Comparison of ENCODE assay signal across 8 cellular contexts in the genomic region with DNA sequence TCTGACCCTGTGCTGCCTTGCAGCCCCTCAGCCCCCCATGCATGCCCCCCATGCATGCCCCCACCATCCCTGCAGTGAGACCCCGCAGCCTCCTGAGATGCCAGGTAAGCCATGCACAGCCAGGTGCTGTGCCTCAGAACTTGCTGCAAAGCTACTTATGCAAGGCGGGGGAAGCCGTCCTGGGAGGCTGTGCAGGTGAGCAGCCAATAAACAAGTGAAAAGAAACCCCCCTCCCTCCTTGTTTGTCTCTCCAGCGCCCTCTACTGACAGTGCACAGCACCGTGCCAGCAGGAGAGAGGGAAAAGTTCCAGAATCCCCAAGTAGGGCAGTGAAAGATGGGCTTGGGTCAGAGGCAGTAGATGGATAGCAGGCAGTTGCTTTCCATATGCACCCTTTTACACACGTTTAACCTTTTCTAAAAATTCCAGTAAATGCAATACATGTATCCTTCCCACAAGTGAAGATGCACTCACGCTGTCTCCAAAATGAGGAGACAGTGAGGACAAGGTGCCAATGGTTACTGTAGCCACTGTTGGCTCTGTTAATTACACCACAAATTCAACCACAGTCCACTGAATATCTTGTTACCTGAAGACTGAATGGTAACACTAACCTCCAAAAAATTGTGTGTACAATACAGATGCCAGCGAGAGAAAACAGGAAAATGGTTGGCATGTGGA. TPM values are rescaled to one million over a fixed set of nuclear protein-coding genes. Genes with fewer than 3 reads are reported as not detected.
DNase-seq lines count a peak whose midpoint lies in the region; ATAC-seq, FAIRE-seq and TF ChIP-seq lines count a peak whose summit lies in the region.

No MANE protein-coding gene starts in this region.

- peaks cover 2% of the 10 kb centered on the region for H3K27me3 Mint-ChIP-seq in HFFc6 (ENCODE audit: insufficient read depth)

- TF ChIP-seq EP300 in K562 (IDR thresholded peaks at IDR 0.05; ENCODE audit: low read length), result no peak

- no TSS peak for BruUV-seq in K562 (replicated peaks; lab: Mats Ljungman, UMichigan)

- DNase-seq in activated CD8-positive, alpha-beta memory T cell treated with anti-CD3 and anti-CD28 coated beads, Interleukin-2, amount 50 U/mL, for 48 hours, result peak; percentile 66
- no peak for DNase-seq in activated CD8-positive, alpha-beta memory T cell treated with anti-CD3 and anti-CD28 coated beads, Interleukin-2, amount 50 U/mL, for 4 hours
- DNase-seq in HFFc6 (peak; percentile 9), NCI-H2196 treated with DMSO at 0.1 percent for 48 hours (lab: John Stamatoyannopoulos, UW; ENCODE audit: unreplicated experiment) (peak; percentile 46), K562 (ENCODE audit: extremely low read depth in 1 of 4, low spot score in 3 of 4) (peak; percentile 69 to 80 (median 72)), midbrain (lab: John Stamatoyannopoulos, UW) (peak; percentile 25), OCI-M2 (lab: John Stamatoyannopoulos, UW; ENCODE audit: unreplicated experiment) (no peak)

- no peak for TF ChIP-seq POLR2A in K562 (conservative IDR thresholded peaks at IDR 0.05)

- H3K9me1 ChIP-seq in K562 (ENCODE audit: control insufficient read depth, insufficient read depth, low read length), result no peaks in the 10 kb centered on the region

- TF ChIP-seq RAD21 in K562 (CRISPR knock-in tag; conservative IDR thresholded peaks at IDR 0.05 in 1 of 2, IDR thresholded peaks at IDR 0.05 in 1 of 2), result peak; percentile 44 to 79

- 17% methylated on average over 8 of the region's 8 CpGs for WGBS in K562 (ENCODE audit: insufficient coverage, low coverage, missing lambda C conversion rate)

- in situ Hi-C loops in K562 (cut with MboI), result no loop called here

- no peaks in the 10 kb centered on the region for H3K9me3 ChIP-seq in K562 (replicated peaks; ENCODE audit: control insufficient read depth, insufficient read depth, low read depth, low read length)

- ATAC-seq in K562 (peak; percentile 82), GM21528 (IDR thresholded peaks at IDR 0.05; ENCODE audit: low FRiP score, unreplicated experiment) (no peak)

- no peaks in the 10 kb centered on the region for H3K9me3 Mint-ChIP-seq in HFFc6

- H3K4me1 ChIP-seq in K562 (replicated peaks in 1 of 2; ENCODE audit: control insufficient read depth in 2 of 2, insufficient read depth in 2 of 2, low read length in 2 of 2), result peaks cover 19 to 33% of the 10 kb centered on the region in 2 experiments; a peak in 4 of 5 replicates

- no peaks in the 10 kb centered on the region for H3K27me3 ChIP-seq in K562 (ENCODE audit: control insufficient read depth in 2 of 2, insufficient read depth in 2 of 2, low read length in 2 of 2)

- peaks cover 49% of the 10 kb centered on the region for H3K4me1 Mint-ChIP-seq in HFFc6 (ENCODE audit: low read depth)

- peaks cover 4% of the 10 kb centered on the region; the same call in 1 of the 3 replicates for H3K36me3 ChIP-seq in K562 (ENCODE audit: control insufficient read depth, insufficient read depth, low read length)

- no peak overlapping the region for H3K27ac Mint-ChIP-seq in HFFc6

- H4K20me1 ChIP-seq in K562 (replicated peaks; ENCODE audit: control insufficient read depth, insufficient read depth, low read length), result no peaks in the 10 kb centered on the region

- POLR2A ChIA-PET in K562 (lab: Yijun Ruan, JAX), result interaction anchor here (0.6 kb wide), 1 partner anchor 73 kb away, joined by 3 read pairs; no protein-coding TSS in a partner anchor

- no peak overlapping the region for H2AFZ ChIP-seq in K562 (ENCODE audit: low read depth, low read length)

- no peak overlapping the region for H3K4me2 ChIP-seq in K562 (ENCODE audit: insufficient read depth, low read length)

- no peak overlapping the region for H3K9ac ChIP-seq in K562 (ENCODE audit: insufficient read depth in 1 of 2, low read depth in 2 of 2, low read length in 2 of 2)

- CTCF ChIA-PET in K562 (lab: Yijun Ruan, JAX; ENCODE audit: low intra/inter-chr PET ratio), result interaction anchor here (1.3 to 2.3 kb wide), 3 partner anchors 18 to 152 kb away, joined by 3 to 11 read pairs (median 9); a partner anchor contains a TSS

- no peak for FAIRE-seq in K562 (lab: Jason Lieb, UNC)

- intact Hi-C loops in K562 (cut with micrococcal nuclease), result loop anchor here (2.0 kb wide), 2 partner anchors 36 to 66 kb away; no protein-coding TSS in a partner anchor

- peaks cover 6% of the 10 kb centered on the region; the same call in 1 of the 2 replicates for H3K36me3 Mint-ChIP-seq in HFFc6 (ENCODE audit: low read depth)

- H3K4me3 Mint-ChIP-seq in HFFc6, result no peak overlapping the region

- H3K27ac ChIP-seq in K562 (ENCODE audit: extremely low read depth, low read depth, low read length), result no peak overlapping the region

- no peak overlapping the region for H3K4me3 ChIP-seq in K562

- TF ChIP-seq CTCF in HFFc6 (IDR thresholded peaks at IDR 0.05) (peak; percentile 80), K562 (IDR thresholded peaks at IDR 0.05 in 2 of 3, conservative IDR thresholded peaks at IDR 0.05 in 1 of 3; ENCODE audit: insufficient read depth in 2 of 3, low read depth in 1 of 3, low read length in 3 of 3) (peak; percentile 78 to 87 (median 82))

- H3K79me2 ChIP-seq in K562 (ENCODE audit: control insufficient read depth, insufficient read depth, low read length), result no peaks in the 10 kb centered on the region

RNA-seq across cellular contexts. Expression of a gene that starts 18.0 kb away (rescaled TPM):
- total RNA-seq in HFFc6 (2021; fragmentation: NEBNext Ultra II Directional; extraction: Animal tissue kit (Norgen Biotek cat#: 25700)), result 10 to 100 TPM; 44.7 to 59.6 (median 46.4) TPM
- 31.9 and 75.4 TPM in 2 replicates for total RNA-seq in K562 (2011; cell fraction: chromatin; rRNA removed; ENCODE audit: low replicate concordance)
- 55.1 and 66.9 TPM in 2 replicates for total RNA-seq in K562 (2011; cell fraction: nucleolus; rRNA removed)
- total RNA-seq in K562 (2011; cell fraction: nucleoplasm; rRNA removed), result 38.6 and 39.3 TPM in 2 replicates
- total RNA-seq in K562 (2014; rRNA removed) (39.5 and 46.0 TPM in 2 replicates), K562 (2014; rRNA removed; fragmentation: Illumina TruSeq; extraction: Trizol) (20.8 and 23.7 TPM in 2 replicates), K562 (2015; rRNA removed; fragmentation: Illumina TruSeq; extraction: Trizol) (68.6 and 70.2 TPM in 2 replicates), K562 (2021) (52.7 and 61.2 TPM in 2 replicates)
- polyA plus RNA-seq in K562 (2011; rRNA removed) (22.6 and 35.4 TPM in 2 replicates), K562 (2014; fragmentation: Illumina TruSeq; extraction: Trizol) (42.7 and 59.7 TPM in 2 replicates), K562 (2014; fragmentation: Nextera tagmentation; extraction: Ambion mirVana) (10 to 100 TPM; 44.6 to 49.7 TPM), K562 (2014; rRNA removed) (47.6 and 63.5 TPM in 2 replicates)
- 30.5 and 40.8 TPM in 2 replicates for polyA plus RNA-seq in K562 (2011; cell fraction: cytosol; rRNA removed)
- polyA plus RNA-seq in K562 (2011; cell fraction: nucleus; rRNA removed), result 171 and 203 TPM in 2 replicates
- 33.8 and 69.4 TPM in 2 replicates for polyA plus RNA-seq in K562 (2012)
- 8.9 and 13.3 TPM in 2 replicates for polyA minus RNA-seq in K562 (2011; rRNA and poly(A)+ RNA removed)
- 25.6 and 31.0 TPM in 2 replicates for polyA minus RNA-seq in K562 (2011; cell fraction: cytosol; rRNA and poly(A)+ RNA removed)
- polyA minus RNA-seq in K562 (2011; cell fraction: nucleus; rRNA and poly(A)+ RNA removed), result 17.0 and 18.2 TPM in 2 replicates

RNA-seq across cellular contexts. Expression of a gene that starts 46.7 kb away (rescaled TPM):
- total RNA-seq in HFFc6 (2021; fragmentation: NEBNext Ultra II Directional; extraction: Animal tissue kit (Norgen Biotek cat#: 25700)), result under 1 TPM in 1 of 6 experiments, not detected in 5; 0.45 TPM
- 7.7 and 24.3 TPM in 2 replicates for total RNA-seq in K562 (2011; cell fraction: chromatin; rRNA removed; ENCODE audit: low replicate concordance)
- 22.4 and 23.0 TPM in 2 replicates for total RNA-seq in K562 (2011; cell fraction: nucleolus; rRNA removed)
- total RNA-seq in K562 (2011; cell fraction: nucleoplasm; rRNA removed), result 13.8 and 17.9 TPM in 2 replicates
- total RNA-seq in K562 (2014; rRNA removed) (3.5 and 5.6 TPM in 2 replicates), K562 (2014; rRNA removed; fragmentation: Illumina TruSeq; extraction: Trizol) (0.33 TPM in 1 of 2 replicates, not detected in the other), K562 (2015; rRNA removed; fragmentation: Illumina TruSeq; extraction: Trizol) (0.83 and 1.6 TPM in 2 replicates), K562 (2021) (5.4 and 6.7 TPM in 2 replicates)
- polyA plus RNA-seq in K562 (2011; rRNA removed) (1.1 and 2.0 TPM in 2 replicates), K562 (2014; fragmentation: Illumina TruSeq; extraction: Trizol) (0.25 and 0.97 TPM in 2 replicates), K562 (2014; fragmentation: Nextera tagmentation; extraction: Ambion mirVana) (under 1 TPM in 1 of 2 experiments, not detected in 1; 0.10 TPM), K562 (2014; rRNA removed) (6.2 and 11.7 TPM in 2 replicates)
- 1.6 and 3.7 TPM in 2 replicates for polyA plus RNA-seq in K562 (2011; cell fraction: cytosol; rRNA removed)
- 8.4 and 18.9 TPM in 2 replicates for polyA plus RNA-seq in K562 (2011; cell fraction: nucleus; rRNA removed)
- 1.8 and 2.2 TPM in 2 replicates for polyA plus RNA-seq in K562 (2012)
- 0.21 TPM in 1 of 2 replicates, not detected in the other for polyA minus RNA-seq in K562 (2011; rRNA and poly(A)+ RNA removed)
- 2.5 and 2.9 TPM in 2 replicates for polyA minus RNA-seq in K562 (2011; cell fraction: cytosol; rRNA and poly(A)+ RNA removed)
- 3.1 and 5.0 TPM in 2 replicates for polyA minus RNA-seq in K562 (2011; cell fraction: nucleus; rRNA and poly(A)+ RNA removed)

RNA-seq across cellular contexts. Expression of a gene that starts 57.2 kb away (rescaled TPM):
- not detected for total RNA-seq in HFFc6 (2021; fragmentation: NEBNext Ultra II Directional; extraction: Animal tissue kit (Norgen Biotek cat#: 25700))
- total RNA-seq in K562 (2011; cell fraction: chromatin; rRNA removed; ENCODE audit: low replicate concordance), result not detected in 2 replicates
- not detected in 2 replicates for total RNA-seq in K562 (2011; cell fraction: nucleolus; rRNA removed)
- not detected in 2 replicates for total RNA-seq in K562 (2011; cell fraction: nucleoplasm; rRNA removed)
- total RNA-seq in K562 (2014; rRNA removed), result not detected in 2 replicates
- total RNA-seq in K562 (2014; rRNA removed; fragmentation: Illumina TruSeq; extraction: Trizol), result not detected in 2 replicates
- total RNA-seq in K562 (2015; rRNA removed; fragmentation: Illumina TruSeq; extraction: Trizol), result not detected in 2 replicates
- not detected in 2 replicates for total RNA-seq in K562 (2021)
- polyA plus RNA-seq in K562 (2011; rRNA removed), result not detected in 2 replicates
- 0.30 TPM in 1 of 2 replicates, not detected in the other for polyA plus RNA-seq in K562 (2011; cell fraction: cytosol; rRNA removed)
- not detected in 2 replicates for polyA plus RNA-seq in K562 (2011; cell fraction: nucleus; rRNA removed)
- not detected in 2 replicates for polyA plus RNA-seq in K562 (2012)
- not detected in 2 replicates for polyA plus RNA-seq in K562 (2014; fragmentation: Illumina TruSeq; extraction: Trizol)
- polyA plus RNA-seq in K562 (2014; fragmentation: Nextera tagmentation; extraction: Ambion mirVana), result not detected
- polyA plus RNA-seq in K562 (2014; rRNA removed), result not detected in 2 replicates
- polyA minus RNA-seq in K562 (2011; rRNA and poly(A)+ RNA removed), result not detected in 2 replicates
- polyA minus RNA-seq in K562 (2011; cell fraction: cytosol; rRNA and poly(A)+ RNA removed), result not detected in 2 replicates
- not detected in 2 replicates for polyA minus RNA-seq in K562 (2011; cell fraction: nucleus; rRNA and poly(A)+ RNA removed)

Comparison
In these comparisons a context has a peak if more than half of its experiments do, and no peak if none do; other contexts are left out.
1. DNase-seq: peak in activated CD8-positive, alpha-beta memory T cell treated with anti-CD3 and anti-CD28 coated beads, Interleukin-2, amount 50 U/mL, for 48 hours (single experiment), HFFc6 (single experiment), NCI-H2196 treated with DMSO at 0.1 percent for 48 hours (single experiment), K562 (4 of 4) and midbrain (single experiment); none in activated CD8-positive, alpha-beta memory T cell treated with anti-CD3 and anti-CD28 coated beads, Interleukin-2, amount 50 U/mL, for 4 hours (single experiment) and OCI-M2 (single experiment).